Comparison of ENCODE assay signal across 18 cellular contexts in the genomic region with DNA sequence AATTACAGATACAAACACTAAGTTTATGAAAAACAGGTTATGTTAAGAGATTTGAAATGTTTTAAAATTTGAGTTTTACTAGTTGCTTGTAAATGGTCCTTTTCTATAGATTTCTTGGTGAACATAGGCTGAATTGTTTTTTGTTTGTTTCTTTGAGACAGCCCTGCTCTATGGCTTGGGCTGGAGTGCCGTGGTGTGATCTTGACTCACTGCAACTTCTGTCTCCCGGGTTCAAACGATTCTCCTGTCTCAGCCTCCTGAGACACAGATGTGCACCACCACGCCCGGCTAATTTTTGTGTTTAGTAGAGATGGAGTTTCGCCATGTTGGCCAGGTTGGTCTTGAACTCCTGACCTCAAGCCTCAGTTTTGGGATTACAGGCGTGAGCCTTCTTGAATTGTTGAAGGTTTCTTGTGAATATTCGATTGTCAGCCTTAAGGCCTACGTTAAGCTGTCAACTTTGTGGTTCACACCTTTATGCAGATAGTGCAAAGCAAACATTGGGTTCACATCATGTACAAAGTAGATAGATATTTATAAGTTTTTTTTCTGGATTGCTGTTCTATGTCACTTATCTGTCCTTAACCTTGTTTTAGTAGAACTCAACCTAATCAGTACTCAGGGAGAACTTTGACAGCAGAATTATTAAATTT.
"Had no signal": no experiment of that assay in that cellular context is flagged by ENCODE, and none has a peak within 500 bp of the region (broad histone marks: within the 10 kb centered on the region; RNA-seq: fewer than 3 reads in every experiment).

No MANE protein-coding gene starts in this region.

- H3K4me3 ChIP-seq: cardiac muscle cell, colonic mucosa, lower lobe of right lung, SJCRH30, thoracic aorta had no signal

- H3K4me1 Mint-ChIP-seq: nephron progenitor cell had no signal

- H3K27ac Mint-ChIP-seq: activated naive CD8-positive, alpha-beta T cell treated with anti-CD3 and anti-CD28 coated beads, Interleukin-2, amount 10 ng/mL, durations not matched to agents 7 days and 5 days; nephron progenitor cell; stimulated activated naive CD8-positive, alpha-beta T cell treated with anti-CD3 and anti-CD28 coated beads, Interleukin-15, Interleukin-2, amounts not matched to agents 100 ng/mL and 50 ng/mL, for 24 hours had no signal

- H3K27me3 Mint-ChIP-seq: activated naive CD8-positive, alpha-beta T cell treated with anti-CD3 and anti-CD28 coated beads, Interleukin-2, amount 10 ng/mL, durations not matched to agents 7 days and 5 days; stimulated activated naive CD8-positive, alpha-beta T cell treated with anti-CD3 and anti-CD28 coated beads, Interleukin-15, Interleukin-2, amounts not matched to agents 100 ng/mL and 50 ng/mL, for 24 hours had no signal

- DNase-seq: activated CD4-positive, alpha-beta T cell treated with anti-CD3 and anti-CD28 coated beads, Interleukin-2, amount 50 U/mL, for 1 hour; activated CD4-positive, CD25-positive, alpha-beta regulatory T cell; activated gamma-delta T cell; activated naive CD8-positive, alpha-beta T cell treated with anti-CD3 and anti-CD28 coated beads, Interleukin-2, amount 10 ng/mL, durations not matched to agents 7 days and 5 days; activated T-cell treated with anti-CD3 and anti-CD28 coated beads, Interleukin-2, amount 50 U/mL, for 1 hour; colonic mucosa; effector memory CD4-positive, alpha-beta T cell; glutamatergic neuron; left cardiac atrium; lower lobe of right lung; nephron progenitor cell; SJCRH30; stimulated activated CD4-positive, alpha-beta T cell treated with anti-CD3 and anti-CD28 coated beads, Interleukin-12 subunit alpha, Interleukin-12 subunit beta, amount 100 ng/mL, for 4 hours had no signal

- H3K36me3 ChIP-seq: cardiac muscle cell, colonic mucosa, thoracic aorta had no signal

- ATAC-seq: left cardiac atrium, lower lobe of right lung had no signal

- FAIRE-seq: astrocyte, urothelium cell line had no signal

- H3K9me3 ChIP-seq: colonic mucosa, lower lobe of right lung, SJCRH30, thoracic aorta had no signal

- H3K27me3 ChIP-seq: cardiac muscle cell, colonic mucosa, SJCRH30 had no signal

- H3K4me3 Mint-ChIP-seq: activated naive CD8-positive, alpha-beta T cell treated with anti-CD3 and anti-CD28 coated beads, Interleukin-2, amount 10 ng/mL, durations not matched to agents 7 days and 5 days; nephron progenitor cell; stimulated activated naive CD8-positive, alpha-beta T cell treated with anti-CD3 and anti-CD28 coated beads, Interleukin-15, Interleukin-2, amounts not matched to agents 100 ng/mL and 50 ng/mL, for 24 hours had no signal

- H3K9me3 Mint-ChIP-seq: activated naive CD8-positive, alpha-beta T cell treated with anti-CD3 and anti-CD28 coated beads, Interleukin-2, amount 10 ng/mL, durations not matched to agents 7 days and 5 days; nephron progenitor cell; stimulated activated naive CD8-positive, alpha-beta T cell treated with anti-CD3 and anti-CD28 coated beads, Interleukin-15, Interleukin-2, amounts not matched to agents 100 ng/mL and 50 ng/mL, for 24 hours had no signal

- H3K27ac ChIP-seq: cardiac muscle cell, colonic mucosa, lower lobe of right lung, SJCRH30, thoracic aorta had no signal

- H3K4me1 ChIP-seq: colonic mucosa, SJCRH30 had no signal
